ENCODE assay signal across 8 cellular contexts in the genomic region with DNA sequence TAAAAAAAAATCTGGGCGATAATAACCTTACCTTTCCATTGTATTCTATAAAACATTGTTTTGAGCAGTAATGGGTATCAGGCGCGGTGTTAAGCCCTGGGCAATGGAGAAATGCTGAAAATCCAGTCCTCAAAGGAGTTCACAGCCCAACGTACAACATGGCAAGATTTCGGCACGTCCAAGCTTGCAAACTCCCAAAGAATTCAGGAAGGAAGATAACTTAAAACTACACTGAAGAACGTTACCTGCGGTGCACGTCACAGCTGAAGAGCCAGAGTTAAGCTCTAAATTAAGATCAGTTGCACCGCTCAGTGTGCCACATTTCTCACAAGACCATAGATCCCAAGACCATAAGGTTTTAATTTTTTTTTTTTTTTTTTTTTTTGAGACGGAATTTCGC. TPM values are rescaled to one million over a fixed set of nuclear protein-coding genes. Genes with fewer than 3 reads are reported as not detected.
DNase-seq lines count a peak whose midpoint lies in the region; ATAC-seq and TF ChIP-seq lines count a peak whose summit lies in the region.

No MANE protein-coding gene starts in this region.

- H3K36me3 Mint-ChIP-seq in CD14-positive monocyte (no peaks in the 10 kb centered on the region), endothelial cell (ENCODE audit: low read depth, unreplicated experiment) (peaks cover 4% of the 10 kb centered on the region), neural crest cell (ENCODE audit: low read depth) (peaks cover 9% of the 10 kb centered on the region)

- H3K27me3 Mint-ChIP-seq in CD14-positive monocyte (ENCODE audit: low read depth in 3 of 3): peaks cover 12 to 29% (median 17%) of the 10 kb centered on the region in 3 donors
- peaks cover 2% of the 10 kb centered on the region for H3K27me3 Mint-ChIP-seq in endothelial cell (ENCODE audit: unreplicated experiment)
- no peaks in the 10 kb centered on the region for H3K27me3 Mint-ChIP-seq in neural crest cell (ENCODE audit: low read depth)

- H3K4me3 Mint-ChIP-seq in CD14-positive monocyte (peak overlapping the region; percentile 86 to 95), endothelial cell (ENCODE audit: unreplicated experiment) (peak overlapping the region; percentile 88), neural crest cell (peak overlapping the region; percentile 90)

- peaks cover 17% of the 10 kb centered on the region for H3K4me1 Mint-ChIP-seq in CD14-positive monocyte
- H3K4me1 Mint-ChIP-seq in endothelial cell (ENCODE audit: unreplicated experiment): peaks cover 22% of the 10 kb centered on the region
- H3K4me1 Mint-ChIP-seq in neural crest cell: peaks cover 29% of the 10 kb centered on the region

- H3K9me3 Mint-ChIP-seq in CD14-positive monocyte: peaks cover 0 to 22% (median 0%) of the 10 kb centered on the region in 7 donors
- no peaks in the 10 kb centered on the region for H3K9me3 Mint-ChIP-seq in endothelial cell (ENCODE audit: unreplicated experiment)
- peaks cover 2% of the 10 kb centered on the region for H3K9me3 Mint-ChIP-seq in neural crest cell

- H3K27ac Mint-ChIP-seq in CD14-positive monocyte (no peak overlapping the region), endothelial cell (ENCODE audit: unreplicated experiment) (no peak overlapping the region), neural crest cell (ENCODE audit: unreplicated experiment) (peak overlapping the region; percentile 53)

- DNase-seq in CD14-positive monocyte (ENCODE audit: low spot score): no peak
- DNase-seq in M059J (ENCODE audit: low read depth): peak; percentile 34
- no peak for DNase-seq in endothelial cell (ENCODE audit: low spot score)
- no peak for DNase-seq in neural crest cell (ENCODE audit: low read depth, low spot score)
- DNase-seq in SIG-M5 (lab: John Stamatoyannopoulos, UW): no peak
- no peak for DNase-seq in AML-193 (lab: John Stamatoyannopoulos, UW)

- TF ChIP-seq CTCF in CD14-positive monocyte (IDR thresholded peaks at IDR 0.05) (no peak), endothelial cell (IDR thresholded peaks at IDR 0.05; ENCODE audit: unreplicated experiment) (no peak), neural crest cell (conservative IDR thresholded peaks at IDR 0.05) (no peak)

- ATAC-seq in HG03354 (IDR thresholded peaks at IDR 0.05; ENCODE audit: poor library complexity, severe bottlenecking, unreplicated experiment) (no peak), GM18517 (IDR thresholded peaks at IDR 0.05; ENCODE audit: unreplicated experiment) (no peak)

- intact Hi-C loops in CD14-positive monocyte (cut with micrococcal nuclease): no loop called here

RNA-seq across cellular contexts. Expression of gene ALDH7A1, which starts 0.9 kb away (rescaled TPM):
- polyA plus RNA-seq in CD14-positive monocyte: under 1 TPM; 0.59 to 0.67 TPM
- total RNA-seq in M059J (2014; rRNA removed; shearing (Covaris generic)): 15.6 and 30.3 TPM in 2 replicates
- total RNA-seq in endothelial cell (ENCODE audit: unreplicated experiment) (76.6 TPM), neural crest cell (169 TPM in 2 replicates)

RNA-seq across cellular contexts. Expression of gene PHAX, which starts 6.7 kb away (rescaled TPM):
- 10 to 100 TPM; 19.3 to 37.6 TPM for polyA plus RNA-seq in CD14-positive monocyte
- total RNA-seq in M059J (2014; rRNA removed; shearing (Covaris generic)): 55.4 and 57.4 TPM in 2 replicates
- total RNA-seq in endothelial cell (ENCODE audit: unreplicated experiment) (33.4 TPM), neural crest cell (47.2 and 51.4 TPM in 2 replicates)
